In the genomic region with DNA sequence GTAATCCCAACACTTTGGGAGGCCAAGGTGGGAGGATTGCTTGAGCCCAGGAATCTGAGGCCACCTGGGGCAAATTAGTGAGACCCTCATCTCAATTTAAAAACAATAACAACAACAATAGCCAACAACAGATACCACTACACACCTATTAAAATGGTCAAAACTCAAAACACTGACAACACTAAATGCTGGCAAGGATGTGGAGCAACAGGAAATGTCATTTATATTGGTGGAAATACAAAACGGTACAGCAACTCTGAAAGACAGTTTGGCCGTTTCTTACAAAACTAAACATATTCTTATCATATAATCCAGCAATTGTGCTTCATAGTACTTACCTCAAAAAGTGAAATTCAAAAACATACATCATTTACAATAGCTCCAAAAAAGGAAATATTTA, we compare ENCODE assay signal across 41 cellular contexts. TPM values are rescaled to one million over a fixed set of nuclear protein-coding genes. Genes with fewer than 3 reads are reported as not detected.
"Had no signal": no experiment of that assay in that cellular context is flagged by ENCODE, and none has a peak within 500 bp of the region (broad histone marks: within the 10 kb centered on the region; RNA-seq: fewer than 3 reads in every experiment).

No MANE protein-coding gene starts in this region.

- H3K27ac ChIP-seq: adrenal gland, ascending aorta, body of pancreas, brain microvascular endothelial cell, breast epithelium, cardiac muscle cell had no signal

- H3K9me3 ChIP-seq: adrenal gland, ascending aorta, body of pancreas, breast epithelium had no signal

- H3K4me3 Mint-ChIP-seq: activated naive CD4-positive, alpha-beta T cell treated with anti-CD3 and anti-CD28 coated beads for 36 hours; activated naive CD4-positive, alpha-beta T cell treated with anti-CD3 and anti-CD28 coated beads, Interleukin-2, amount 10 ng/mL, durations not matched to agents 7 days and 5 days; activated naive CD4-positive, alpha-beta T cell treated with anti-CD3 and anti-CD28 coated beads, Interleukin-2, amount 50 U/mL, for 24 hours; activated naive CD8-positive, alpha-beta T cell; activated naive CD8-positive, alpha-beta T cell treated with anti-CD3 and anti-CD28 coated beads for 36 hours; activated naive CD8-positive, alpha-beta T cell treated with anti-CD3 and anti-CD28 coated beads, Interleukin-2, amount 10 ng/mL, durations not matched to agents 7 days and 5 days; activated naive CD8-positive, alpha-beta T cell treated with anti-CD3 and anti-CD28 coated beads, Interleukin-2, amount 50 U/mL, for 24 hours; activated T-cell treated with anti-CD3 and anti-CD28 coated beads, Interleukin-2, amount 50 U/mL, for 24 hours; activated T-cell treated with anti-CD3 and anti-CD28 coated beads, Interleukin-2, amount 50 U/mL, for 4 hours; activated T-cell treated with anti-CD3 and anti-CD28 coated beads, Interleukin-2, amount 50 U/mL, for 72 hours; activated T-helper 1 cell treated with anti-CD3 and anti-CD28 coated beads, Interleukin-12 subunit alpha, Interleukin-12 subunit beta, Interleukin-2, Interleukin-4 antibody, amounts not matched to agents 30 ng/mL and 10 ng/mL and 1 ng/mL, durations not matched to agents 14 hours and 24 hours and 36 hours; activated T-helper 17 cell treated with anti-CD3 and anti-CD28 coated beads, Interleukin-2, amount 50 U/mL, for 72 hours; brain; central memory CD8-positive, alpha-beta T cell had no signal

- H3K4me1 ChIP-seq: adrenal gland, body of pancreas, breast epithelium had no signal

- ATAC-seq: activated naive CD4-positive, alpha-beta T cell treated with anti-CD3 and anti-CD28 coated beads, Interleukin-2, amount 50 U/mL, for 72 hours; activated naive CD8-positive, alpha-beta T cell treated with anti-CD3 and anti-CD28 coated beads, Interleukin-2, amount 50 U/mL, for 24 hours; activated T-cell treated with anti-CD3 and anti-CD28 coated beads, Interleukin-2, amount 50 U/mL, for 4 hours; activated T-cell treated with anti-CD3 and anti-CD28 coated beads, Interleukin-2, amount 50 U/mL, for 72 hours; activated T-helper 17 cell treated with anti-CD3 and anti-CD28 coated beads, Interleukin-2, amount 50 U/mL, for 72 hours; body of pancreas had no signal

- H3K4me3 ChIP-seq: adrenal gland, ascending aorta, body of pancreas, breast epithelium, cardiac muscle cell had no signal

- H3K4me1 Mint-ChIP-seq: activated naive CD4-positive, alpha-beta T cell treated with anti-CD3 and anti-CD28 coated beads, Interleukin-2, amount 10 ng/mL, durations not matched to agents 7 days and 5 days; activated naive CD4-positive, alpha-beta T cell treated with anti-CD3 and anti-CD28 coated beads, Interleukin-2, amount 50 U/mL, for 24 hours; activated naive CD8-positive, alpha-beta T cell treated with anti-CD3 and anti-CD28 coated beads for 36 hours; activated naive CD8-positive, alpha-beta T cell treated with anti-CD3 and anti-CD28 coated beads, Interleukin-2, amount 10 ng/mL, durations not matched to agents 7 days and 5 days; activated naive CD8-positive, alpha-beta T cell treated with anti-CD3 and anti-CD28 coated beads, Interleukin-2, amount 50 U/mL, for 24 hours; activated T-helper 17 cell treated with anti-CD3 and anti-CD28 coated beads, Interleukin-2, amount 50 U/mL, for 72 hours; brain; central memory CD8-positive, alpha-beta T cell had no signal

- H3K9me3 Mint-ChIP-seq: activated naive CD4-positive, alpha-beta T cell treated with anti-CD3 and anti-CD28 coated beads, Interleukin-2, amount 10 ng/mL, durations not matched to agents 7 days and 5 days; activated naive CD4-positive, alpha-beta T cell treated with anti-CD3 and anti-CD28 coated beads, Interleukin-2, amount 50 U/mL, for 72 hours; activated T-helper 1 cell treated with anti-CD3 and anti-CD28 coated beads, Interleukin-12 subunit alpha, Interleukin-12 subunit beta, Interleukin-2, Interleukin-4 antibody, amounts not matched to agents 30 ng/mL and 10 ng/mL and 1 ng/mL, durations not matched to agents 14 hours and 24 hours and 36 hours; activated T-helper 17 cell treated with anti-CD3 and anti-CD28 coated beads, Interleukin-2, amount 50 U/mL, for 72 hours; activated T-helper 2 cell treated with anti-CD3 and anti-CD28 coated beads, Interferon-gamma antibody, Interleukin-2, Interleukin-4, amounts not matched to agents 10 μg/mL and 5 μg/mL and 100 μg/mL, durations not matched to agents 14 hours and 24 hours and 36 hours; central memory CD8-positive, alpha-beta T cell had no signal

- H3K27me3 ChIP-seq: ascending aorta, body of pancreas, brain microvascular endothelial cell, breast epithelium, cardiac muscle cell had no signal

- FAIRE-seq: astrocyte, bronchial epithelial cell had no signal

- H3K36me3 ChIP-seq: adrenal gland, ascending aorta, brain microvascular endothelial cell, breast epithelium, cardiac muscle cell had no signal

- DNase-seq: activated effector memory CD4-positive, alpha-beta T cell treated with anti-CD3 and anti-CD28 coated beads, Interleukin-2, amount 50 U/mL, for 16 hours; activated effector memory CD4-positive, alpha-beta T cell treated with Interleukin-2 at 50 U/mL for 16 hours; activated gamma-delta T cell; activated gamma-delta T cell treated with Interleukin-2 at 50 U/mL for 16 hours; activated naive CD4-positive, alpha-beta T cell; activated naive CD4-positive, alpha-beta T cell treated with anti-CD3 and anti-CD28 coated beads for 36 hours; activated naive CD4-positive, alpha-beta T cell treated with anti-CD3 and anti-CD28 coated beads, Interleukin-2, amount 10 ng/mL, durations not matched to agents 7 days and 5 days; activated naive CD4-positive, alpha-beta T cell treated with anti-CD3 and anti-CD28 coated beads, Interleukin-2, amount 50 U/mL, for 16 hours; activated naive CD4-positive, alpha-beta T cell treated with Interleukin-2 at 50 U/mL for 16 hours; activated naive CD8-positive, alpha-beta T cell treated with anti-CD3 and anti-CD28 coated beads for 36 hours; activated naive CD8-positive, alpha-beta T cell treated with anti-CD3 and anti-CD28 coated beads, Interleukin-2, amount 10 ng/mL, durations not matched to agents 7 days and 5 days; activated naive CD8-positive, alpha-beta T cell treated with anti-CD3 and anti-CD28 coated beads, Interleukin-2, amount 50 U/mL, for 24 hours; activated T-cell treated with anti-CD3 and anti-CD28 coated beads, Interleukin-2, amount 50 U/mL, for 24 hours; activated T-cell treated with anti-CD3 and anti-CD28 coated beads, Interleukin-2, amount 50 U/mL, for 4 hours; activated T-cell treated with anti-CD3 and anti-CD28 coated beads, Interleukin-2, amount 50 U/mL, for 48 hours; activated T-cell treated with anti-CD3 and anti-CD28 coated beads, Interleukin-2, amount 50 U/mL, for 72 hours; adrenal gland; amniotic stem cell; amygdala; anterior cingulate cortex; aorta; body of pancreas; brain microvascular endothelial cell; caudate nucleus; central memory CD4-positive, alpha-beta T cell; cerebellar nuclear complex had no signal

- H3K27ac Mint-ChIP-seq: activated naive CD4-positive, alpha-beta T cell treated with anti-CD3 and anti-CD28 coated beads for 36 hours; activated naive CD4-positive, alpha-beta T cell treated with anti-CD3 and anti-CD28 coated beads, Interleukin-2, amount 10 ng/mL, durations not matched to agents 7 days and 5 days; activated naive CD4-positive, alpha-beta T cell treated with anti-CD3 and anti-CD28 coated beads, Interleukin-2, amount 50 U/mL, for 24 hours; activated naive CD4-positive, alpha-beta T cell treated with anti-CD3 and anti-CD28 coated beads, Interleukin-2, amount 50 U/mL, for 72 hours; activated naive CD8-positive, alpha-beta T cell; activated naive CD8-positive, alpha-beta T cell treated with anti-CD3 and anti-CD28 coated beads for 36 hours; activated naive CD8-positive, alpha-beta T cell treated with anti-CD3 and anti-CD28 coated beads, Interleukin-2, amount 10 ng/mL, durations not matched to agents 7 days and 5 days; activated naive CD8-positive, alpha-beta T cell treated with anti-CD3 and anti-CD28 coated beads, Interleukin-2, amount 50 U/mL, for 24 hours; activated T-cell treated with anti-CD3 and anti-CD28 coated beads, Interleukin-2, amount 50 U/mL, for 24 hours; activated T-cell treated with anti-CD3 and anti-CD28 coated beads, Interleukin-2, amount 50 U/mL, for 72 hours; activated T-helper 1 cell treated with anti-CD3 and anti-CD28 coated beads, Interleukin-12 subunit alpha, Interleukin-12 subunit beta, Interleukin-2, Interleukin-4 antibody, amounts not matched to agents 30 ng/mL and 10 ng/mL and 1 ng/mL, durations not matched to agents 14 hours and 24 hours and 36 hours; activated T-helper 17 cell treated with anti-CD3 and anti-CD28 coated beads, Interleukin-2, amount 50 U/mL, for 72 hours; activated T-helper 2 cell treated with anti-CD3 and anti-CD28 coated beads, Interferon-gamma antibody, Interleukin-2, Interleukin-4, amounts not matched to agents 10 μg/mL and 5 μg/mL and 100 μg/mL, durations not matched to agents 14 hours and 24 hours and 36 hours; brain had no signal

- H3K36me3 Mint-ChIP-seq: activated naive CD4-positive, alpha-beta T cell treated with anti-CD3 and anti-CD28 coated beads, Interleukin-2, amount 10 ng/mL, durations not matched to agents 7 days and 5 days; activated naive CD8-positive, alpha-beta T cell treated with anti-CD3 and anti-CD28 coated beads for 36 hours; brain had no signal

- H3K27me3 Mint-ChIP-seq: brain had no signal

RNA-seq across cellular contexts. Expression of a gene that starts 57.7 kb away (rescaled TPM):
- total RNA-seq: activated naive CD4-positive, alpha-beta T cell treated with anti-CD3 and anti-CD28 coated beads for 36 hours; activated naive CD4-positive, alpha-beta T cell treated with anti-CD3 and anti-CD28 coated beads, Interleukin-2, amount 50 U/mL, for 72 hours; activated naive CD8-positive, alpha-beta T cell treated with anti-CD3 and anti-CD28 coated beads for 36 hours; activated naive CD8-positive, alpha-beta T cell treated with anti-CD3 and anti-CD28 coated beads, Interleukin-2, amount 10 ng/mL, durations not matched to agents 7 days and 5 days; activated T-cell treated with anti-CD3 and anti-CD28 coated beads, Interleukin-2, amount 50 U/mL, for 4 hours; activated T-helper 1 cell treated with anti-CD3 and anti-CD28 coated beads, Interleukin-12 subunit alpha, Interleukin-12 subunit beta, Interleukin-2, Interleukin-4 antibody, amounts not matched to agents 30 ng/mL and 10 ng/mL and 1 ng/mL, durations not matched to agents 14 hours and 24 hours and 36 hours; aorta; astrocyte; body of pancreas; chondrocyte had no signal
- polyA plus RNA-seq: adipose tissue, aorta, cardiac muscle cell had no signal
